In genomic region chr2:187842978-187843847, GRCh38 we compare ENCODE assay signal across 8 cellular contexts.
DNase-seq lines count a peak whose midpoint lies in the region; ATAC-seq and TF ChIP-seq lines count a peak whose summit lies in the region.

No MANE protein-coding gene starts in this region.

- no peaks in the 10 kb centered on the region for H3K79me2 ChIP-seq in PC-3 (ENCODE audit: low read length)

- POLR2A ChIA-PET in BJ (lab: Charles Lee) = interaction anchor here (0.6 kb wide), 1 partner anchor 233 kb away, joined by 5 read pairs; no protein-coding TSS in a partner anchor
- POLR2A ChIA-PET in PC-3 (lab: Charles Lee; ENCODE audit: unreplicated experiment) = interaction anchor here (0.7 kb wide), 1 partner anchor 177 kb away, joined by 6 read pairs; no protein-coding TSS in a partner anchor

- 46 to 50% methylated on average over 8 of the region's 8 CpGs for WGBS in lower leg skin, 2 donors

- no peak overlapping the region for H3K4me3 Mint-ChIP-seq in osteocyte (ENCODE audit: unreplicated experiment)

- CTCF ChIA-PET in BJ (lab: Yijun Ruan, JAX) = interaction anchor here (0.6 to 2.0 kb wide), 24 partner anchors 8 to 665 kb away, joined by 3 to 22 read pairs (median 4); no protein-coding TSS in a partner anchor
- CTCF ChIA-PET in PC-3 (lab: Charles Lee) = interaction anchor here (0.5 to 0.9 kb wide), 5 partner anchors 185 to 370 kb away, joined by 3 to 5 read pairs (median 3); no protein-coding TSS in a partner anchor

- no peaks in the 10 kb centered on the region for H3K9me2 ChIP-seq in PC-3 (replicated peaks; ENCODE audit: low read length)

- no peaks in the 10 kb centered on the region for H3K9me3 Mint-ChIP-seq in osteocyte (ENCODE audit: unreplicated experiment)

- peak; percentile 3 for DNase-seq in BJ (ENCODE audit: low read depth)
- DNase-seq in HS-27A (ENCODE audit: low read depth) = peak; percentile 35
- peak; percentile 86 for DNase-seq in PC-3
- peak; percentile 75 for DNase-seq in epithelial cell of esophagus (ENCODE audit: low read depth)
- no peak for DNase-seq in osteocyte (ENCODE audit: extremely low spot score, unreplicated experiment)
- no peak for DNase-seq in lower leg skin (ENCODE audit: low spot score in 2 of 2)

- no peak overlapping the region for H3K9ac ChIP-seq in PC-3 (ENCODE audit: low read length)

- no peaks in the 10 kb centered on the region for H3F3A ChIP-seq in PC-3 (ENCODE audit: low read length, unreplicated experiment)

- ATAC-seq in GM18909 (IDR thresholded peaks at IDR 0.05; ENCODE audit: poor library complexity, unreplicated experiment) = peak; percentile 76
- ATAC-seq in PC-3 = peak; percentile 79
- ATAC-seq in esophagus mucosa = no peak

- intact Hi-C loops in PC-3 (cut with micrococcal nuclease) (loop anchor here (1.0 to 5.0 kb wide), 5 partner anchors 184 to 669 kb away; no protein-coding TSS in a partner anchor), lower leg skin (cut with DNase I; ENCODE audit: low total_unique reads) (no loop called here)

- H3K36me3 Mint-ChIP-seq in osteocyte (ENCODE audit: unreplicated experiment) = no peaks in the 10 kb centered on the region

- no peaks in the 10 kb centered on the region for H3K36me3 ChIP-seq in BJ (ENCODE audit: control insufficient read depth, insufficient read depth, low read length)
- no peaks in the 10 kb centered on the region for H3K36me3 ChIP-seq in PC-3 (ENCODE audit: low read depth, low read length)

- H3K4me2 ChIP-seq in PC-3 (ENCODE audit: low read length) = peak overlapping the region; percentile 62

- H4K20me1 ChIP-seq in PC-3 (ENCODE audit: low read length) = no peaks in the 10 kb centered on the region

- H2AFZ ChIP-seq in PC-3 (ENCODE audit: low read length) = peak overlapping the region; percentile 73

- no peaks in the 10 kb centered on the region for H3K4me1 ChIP-seq in PC-3 (ENCODE audit: insufficient read depth, low read length)

- peaks cover 2% of the 10 kb centered on the region for H3K4me1 Mint-ChIP-seq in osteocyte (ENCODE audit: unreplicated experiment)

- H3K27me3 Mint-ChIP-seq in osteocyte (ENCODE audit: unreplicated experiment) = no peaks in the 10 kb centered on the region

- no peak overlapping the region for H3K27ac Mint-ChIP-seq in osteocyte (ENCODE audit: unreplicated experiment)

- no peaks in the 10 kb centered on the region for H3K9me3 ChIP-seq in PC-3 (ENCODE audit: low read length)

- H3K27ac ChIP-seq in PC-3 (ENCODE audit: low read length) = no peak overlapping the region

- no peak overlapping the region for H3K4me3 ChIP-seq in BJ (ENCODE audit: low read depth, low read length)
- no peak overlapping the region for H3K4me3 ChIP-seq in PC-3 (ENCODE audit: low read length)
- no peak overlapping the region for H3K4me3 ChIP-seq in epithelial cell of esophagus (ENCODE audit: low read length)
- H3K4me3 ChIP-seq in lower leg skin (ENCODE audit: low read depth, poor library complexity, severe bottlenecking) = no peak overlapping the region

- TF ChIP-seq POLR2A in lower leg skin (IDR thresholded peaks at IDR 0.05) = no peak

- BruUV-seq in PC-3 (replicated peaks; lab: Mats Ljungman, UMichigan) = no TSS peak

- H3K27me3 ChIP-seq in BJ (ENCODE audit: control insufficient read depth, insufficient read depth, low read length) = peaks cover 2% of the 10 kb centered on the region; the same call in 1 of the 2 replicates
- H3K27me3 ChIP-seq in PC-3 (ENCODE audit: low read length) = no peaks in the 10 kb centered on the region

- TF ChIP-seq CTCF in BJ (IDR thresholded peaks at IDR 0.05; ENCODE audit: insufficient read depth, low read depth, low read length) = peak; percentile 62
- peak; percentile 79 for TF ChIP-seq CTCF in PC-3 (conservative IDR thresholded peaks at IDR 0.05; ENCODE audit: low read depth, low read length)
- TF ChIP-seq CTCF in epithelial cell of esophagus (IDR thresholded peaks at IDR 0.05; ENCODE audit: insufficient read depth, low read depth, low read length, missing control alignments) = peak; percentile 68
- peak; percentile 75 for TF ChIP-seq CTCF in osteocyte (IDR thresholded peaks at IDR 0.05)
- TF ChIP-seq CTCF in lower leg skin (IDR thresholded peaks at IDR 0.05) = no peak

Comparison
In these comparisons a context has a peak if more than half of its experiments do, and no peak if none do; other contexts are left out.
1. DNase-seq: peak in BJ (single experiment), HS-27A (single experiment), PC-3 (single experiment) and epithelial cell of esophagus (single experiment); none in osteocyte (single experiment) and lower leg skin (0 of 2).
2. CTCF ChIP-seq: peak in BJ (single experiment), PC-3 (single experiment), epithelial cell of esophagus (single experiment) and osteocyte (single experiment); none in lower leg skin (0 of 3).